In genomic region chr17:4573682-4574081, GRCh38 we compare ENCODE assay signal across 8 cellular contexts. TPM values are rescaled to one million over a fixed set of nuclear protein-coding genes. Genes with fewer than 3 reads are reported as not detected.
A peak's percentile ranks its signal among the peaks of the same experiment; 100 is the strongest.
DNase-seq lines count a peak whose midpoint lies in the region; ATAC-seq and TF ChIP-seq lines count a peak whose summit lies in the region.

No MANE protein-coding gene starts in this region.

- no peaks in the 10 kb centered on the region for H3K36me3 Mint-ChIP-seq in activated CD8-positive, alpha-beta T cell treated with anti-CD3 and anti-CD28 coated beads, Interleukin-2, amount 10 ng/mL, durations not matched to agents 7 days and 5 days (ENCODE audit: low read depth)
- H3K36me3 Mint-ChIP-seq in Calu3 (ENCODE audit: insufficient read depth, unreplicated experiment): no peaks in the 10 kb centered on the region

- WGBS in esophagus squamous epithelium, 2 donors: 33 to 50% methylated on average over 4 to 7 of the region's 7 CpGs

- H3K27ac ChIP-seq in cardiac muscle cell: peak overlapping the region; percentile 5
- no peak overlapping the region for H3K27ac ChIP-seq in esophagus squamous epithelium

- ATAC-seq in GM18520 (IDR thresholded peaks at IDR 0.05; ENCODE audit: unreplicated experiment): peak; percentile 74
- peak; percentile 85 for ATAC-seq in activated CD8-positive, alpha-beta T cell treated with anti-CD3 and anti-CD28 coated beads, Interleukin-2, amount 10 ng/mL, durations not matched to agents 7 days and 5 days
- ATAC-seq in HG03469 (IDR thresholded peaks at IDR 0.05; ENCODE audit: unreplicated experiment): no peak

- H3K4me3 ChIP-seq in cardiac muscle cell (no peak overlapping the region), esophagus squamous epithelium (no peak overlapping the region)

- no peak overlapping the region for H3K27ac Mint-ChIP-seq in activated CD8-positive, alpha-beta T cell treated with anti-CD3 and anti-CD28 coated beads, Interleukin-2, amount 10 ng/mL, durations not matched to agents 7 days and 5 days
- no peak overlapping the region for H3K27ac Mint-ChIP-seq in Calu3 (ENCODE audit: unreplicated experiment)

- H3K9me3 Mint-ChIP-seq in activated CD8-positive, alpha-beta T cell treated with anti-CD3 and anti-CD28 coated beads, Interleukin-2, amount 10 ng/mL, durations not matched to agents 7 days and 5 days (ENCODE audit: insufficient read depth): no peaks in the 10 kb centered on the region
- H3K9me3 Mint-ChIP-seq in Calu3 (ENCODE audit: low read depth, unreplicated experiment): no peaks in the 10 kb centered on the region

- H3K27me3 Mint-ChIP-seq in activated CD8-positive, alpha-beta T cell treated with anti-CD3 and anti-CD28 coated beads, Interleukin-2, amount 10 ng/mL, durations not matched to agents 7 days and 5 days (ENCODE audit: low read depth): peaks cover 9% of the 10 kb centered on the region
- H3K27me3 Mint-ChIP-seq in Calu3 (ENCODE audit: unreplicated experiment): peaks cover 30% of the 10 kb centered on the region

- no peaks in the 10 kb centered on the region for H3K9me3 ChIP-seq in cardiac muscle cell (ENCODE audit: low read depth)
- no peaks in the 10 kb centered on the region for H3K9me3 ChIP-seq in esophagus squamous epithelium

- no peaks in the 10 kb centered on the region for H3K36me3 ChIP-seq in cardiac muscle cell
- no peaks in the 10 kb centered on the region for H3K36me3 ChIP-seq in esophagus squamous epithelium

- CTCF ChIA-PET in activated CD8-positive, alpha-beta T cell treated with anti-CD3 and anti-CD28 coated beads, Interleukin-2, amount 10 ng/mL, durations not matched to agents 7 days and 5 days (lab: Charles Lee): no interaction called here
- CTCF ChIA-PET in Calu3 (lab: Charles Lee): interaction anchor here (0.5 to 0.7 kb wide), 2 partner anchors 82 to 90 kb away, joined by 4 to 6 read pairs; no protein-coding TSS in a partner anchor

- POLR2A ChIA-PET in activated CD8-positive, alpha-beta T cell treated with anti-CD3 and anti-CD28 coated beads, Interleukin-2, amount 10 ng/mL, durations not matched to agents 7 days and 5 days (lab: Charles Lee): no interaction called here

- no TSS peak for BruUV-seq in Calu3 (replicated peaks; lab: Mats Ljungman, UMichigan)

- H3K4me3 Mint-ChIP-seq in activated CD8-positive, alpha-beta T cell treated with anti-CD3 and anti-CD28 coated beads, Interleukin-2, amount 10 ng/mL, durations not matched to agents 7 days and 5 days: no peak overlapping the region
- no peak overlapping the region for H3K4me3 Mint-ChIP-seq in Calu3 (ENCODE audit: low read depth, unreplicated experiment)

- no peak for TF ChIP-seq POLR2A in esophagus squamous epithelium (IDR thresholded peaks at IDR 0.05)

- DNase-seq in activated CD8-positive, alpha-beta T cell treated with anti-CD3 and anti-CD28 coated beads, Interleukin-2, amount 10 ng/mL, durations not matched to agents 7 days and 5 days: peak; percentile 33
- DNase-seq in cardiac muscle cell (ENCODE audit: low read depth in 1 of 2, low spot score in 1 of 2): no peak
- DNase-seq in stimulated activated CD4-positive, alpha-beta T cell treated with anti-CD3 and anti-CD28 coated beads, Interleukin-2, amount 100 ng/mL, for 4 hours (ENCODE audit: low read depth): peak; percentile 65
- DNase-seq in Calu3: no peak
- DNase-seq in middle frontal gyrus (ENCODE audit: extremely low spot score, low spot score): no peak
- no peak for DNase-seq in esophagus squamous epithelium (lab: John Stamatoyannopoulos, UW)

- H3K27me3 ChIP-seq in cardiac muscle cell (no peaks in the 10 kb centered on the region), esophagus squamous epithelium (no peaks in the 10 kb centered on the region)

- intact Hi-C loops in Calu3 (cut with micrococcal nuclease; ENCODE audit: unreplicated experiment): no loop called here
- intact Hi-C loops in esophagus squamous epithelium (cut with DNase I): no loop called here

- TF ChIP-seq CTCF in cardiac muscle cell (IDR thresholded peaks at IDR 0.05; ENCODE audit: low read depth, low read length) (no peak), Calu3 (IDR thresholded peaks at IDR 0.05; ENCODE audit: unreplicated experiment) (no peak), esophagus squamous epithelium (IDR thresholded peaks at IDR 0.05) (no peak)

- H3K4me1 ChIP-seq in cardiac muscle cell (ENCODE audit: low read depth) (peaks cover 30% of the 10 kb centered on the region), esophagus squamous epithelium (peaks cover 0 to 5% (median 0%) of the 10 kb centered on the region in 3 donors)

- peaks cover 11% of the 10 kb centered on the region for H3K4me1 Mint-ChIP-seq in activated CD8-positive, alpha-beta T cell treated with anti-CD3 and anti-CD28 coated beads, Interleukin-2, amount 10 ng/mL, durations not matched to agents 7 days and 5 days (ENCODE audit: low read depth)
- no peaks in the 10 kb centered on the region for H3K4me1 Mint-ChIP-seq in Calu3 (ENCODE audit: low read depth, unreplicated experiment)

RNA-seq across cellular contexts. Expression of gene SMTNL2, which starts 10.6 kb away (rescaled TPM):
- total RNA-seq in activated CD8-positive, alpha-beta T cell treated with anti-CD3 and anti-CD28 coated beads, Interleukin-2, amount 10 ng/mL, durations not matched to agents 7 days and 5 days: not detected
- total RNA-seq in cardiac muscle cell: 176 and 184 TPM in 2 replicates
- polyA plus RNA-seq in cardiac muscle cell: 269 TPM in 2 replicates
- total RNA-seq in Calu3 (2022): not detected in 2 replicates
- under 1 TPM; 0.41 to 0.76 (median 0.69) TPM for total RNA-seq in esophagus squamous epithelium

RNA-seq across cellular contexts. Expression of gene GGT6, which starts 13.3 kb away (rescaled TPM):
- total RNA-seq in activated CD8-positive, alpha-beta T cell treated with anti-CD3 and anti-CD28 coated beads, Interleukin-2, amount 10 ng/mL, durations not matched to agents 7 days and 5 days: not detected
- total RNA-seq in cardiac muscle cell (not detected in 2 replicates), Calu3 (2022) (1.1 and 1.8 TPM in 2 replicates), esophagus squamous epithelium (100 to 1,000 TPM in 1 of 4 donors, 10 to 100 TPM in 3; 46.0 to 141 (median 68.5) TPM)
- not detected in 2 replicates for polyA plus RNA-seq in cardiac muscle cell

RNA-seq across cellular contexts. Expression of gene MYBBP1A, which starts 18.5 kb away (rescaled TPM):
- 10 to 100 TPM; 70.7 to 76.7 TPM for total RNA-seq in activated CD8-positive, alpha-beta T cell treated with anti-CD3 and anti-CD28 coated beads, Interleukin-2, amount 10 ng/mL, durations not matched to agents 7 days and 5 days
- 47.4 and 57.1 TPM in 2 replicates for total RNA-seq in cardiac muscle cell
- 51.5 and 69.3 TPM in 2 replicates for polyA plus RNA-seq in cardiac muscle cell
- total RNA-seq in Calu3 (2022): 61.6 and 64.2 TPM in 2 replicates
- total RNA-seq in esophagus squamous epithelium: 10 to 100 TPM; 32.4 to 70.0 (median 54.4) TPM

Comparison
In these comparisons a context has a peak if more than half of its experiments do, and no peak if none do; other contexts are left out.
1. DNase-seq: peak in activated CD8-positive, alpha-beta T cell treated with anti-CD3 and anti-CD28 coated beads, Interleukin-2, amount 10 ng/mL, durations not matched to agents 7 days and 5 days (single experiment) and stimulated activated CD4-positive, alpha-beta T cell treated with anti-CD3 and anti-CD28 coated beads, Interleukin-2, amount 100 ng/mL, for 4 hours (single experiment); none in cardiac muscle cell (0 of 2), Calu3 (single experiment), middle frontal gyrus (single experiment) and esophagus squamous epithelium (single experiment).
2. RNA of gene SMTNL2, which starts 10.6 kb away (total RNA-seq): 176 to 184 TPM in cardiac muscle cell; 0.41 to 0.76 TPM in esophagus squamous epithelium, not detected in Calu3 and not detected in activated CD8-positive, alpha-beta T cell treated with anti-CD3 and anti-CD28 coated beads, Interleukin-2, amount 10 ng/mL, durations not matched to agents 7 days and 5 days; every median in the first group is over 100 times any median in the second.
3. RNA of gene GGT6, which starts 13.3 kb away (total RNA-seq): 46.0 to 141 TPM in esophagus squamous epithelium; 1.1 to 1.8 TPM in Calu3, not detected in cardiac muscle cell and not detected in activated CD8-positive, alpha-beta T cell treated with anti-CD3 and anti-CD28 coated beads, Interleukin-2, amount 10 ng/mL, durations not matched to agents 7 days and 5 days; every median in the first group is over 10 times any median in the second.